In the genomic region with DNA sequence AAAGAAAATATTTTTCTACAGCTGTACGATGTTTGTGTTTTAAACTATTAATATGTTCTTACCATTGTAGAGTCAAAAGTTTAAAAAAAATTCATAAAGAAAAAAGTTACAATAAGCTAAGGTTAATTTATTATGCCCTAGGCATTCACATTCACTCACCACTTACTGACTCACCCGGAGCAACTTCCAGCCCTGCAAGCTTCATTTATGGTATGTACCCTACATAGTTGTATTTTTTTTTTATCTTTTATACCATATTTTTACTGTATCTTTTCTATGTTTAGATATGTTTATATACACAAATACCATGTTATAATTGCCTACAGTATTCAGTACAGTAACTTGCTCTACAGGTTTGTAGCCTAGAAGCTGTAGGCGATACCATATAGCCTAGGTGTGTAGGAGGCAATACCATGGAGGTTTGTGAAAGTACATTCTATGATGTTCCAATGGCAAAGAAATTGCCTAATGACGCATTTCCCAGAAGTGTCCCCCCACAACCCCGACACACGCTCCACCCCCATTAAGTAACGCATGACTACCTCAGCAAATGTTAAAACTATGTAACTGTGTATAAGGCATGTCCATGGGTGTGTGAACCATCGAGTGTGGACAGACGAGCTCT, we compare ENCODE assay signal across 27 cellular contexts.
"Had no signal": no experiment of that assay in that cellular context is flagged by ENCODE, and none has a peak within 500 bp of the region (broad histone marks: within the 10 kb centered on the region; RNA-seq: fewer than 3 reads in every experiment).

No MANE protein-coding gene starts in this region.

- DNase-seq: activated CD4-positive, alpha-beta T cell treated with anti-CD3 and anti-CD28 coated beads, Interleukin-2, amount 50 U/mL, for 1 hour; activated CD8-positive, alpha-beta T cell treated with anti-CD3 and anti-CD28 coated beads for 36 hours; activated naive CD4-positive, alpha-beta T cell; activated T-cell treated with anti-CD3 and anti-CD28 coated beads, Interleukin-2, amount 50 U/mL, for 48 hours; aorta; body of pancreas; cortex of kidney; foreskin melanocyte; heart right ventricle; kidney glomerular epithelial cell; lower lobe of right lung; mesendoderm; natural killer cell; occipital lobe; right cardiac atrium; stimulated activated CD4-positive, alpha-beta T cell treated with anti-CD3 and anti-CD28 coated beads, Interleukin-15, amount 100 ng/mL, for 24 hours; stimulated activated CD4-positive, alpha-beta T cell treated with anti-CD3 and anti-CD28 coated beads, Interleukin-2, amount 100 ng/mL, for 24 hours; stimulated activated naive B cell treated with anti-CD40 and anti-IgM and Interleukin-4, amounts not matched to agents 10 μg/mL and 1 μg/mL and 100 μg/mL, for 72 hours; T-helper 2 cell; tibial artery had no signal

- H3K4me2 ChIP-seq: neural progenitor cell had no signal

- ATAC-seq: activated CD8-positive, alpha-beta T cell treated with anti-CD3 and anti-CD28 coated beads for 36 hours; activated naive CD4-positive, alpha-beta T cell treated with anti-CD3 and anti-CD28 coated beads, Interleukin-2, amount 50 U/mL, for 72 hours; body of pancreas; heart right ventricle; left lobe of liver; lower lobe of right lung; natural killer cell; right cardiac atrium had no signal

- H3K4me1 ChIP-seq: body of pancreas, esophagus muscularis mucosa, heart right ventricle, lower lobe of right lung, neural progenitor cell, suprapubic skin, tibial artery had no signal

- H3K27me3 ChIP-seq: body of pancreas, esophagus muscularis mucosa, heart right ventricle, neural progenitor cell, suprapubic skin, tibial artery had no signal

- H3K4me1 Mint-ChIP-seq: natural killer cell; stimulated activated naive B cell treated with anti-CD40 and anti-IgM and Interleukin-4, amounts not matched to agents 10 μg/mL and 1 μg/mL and 100 μg/mL, for 72 hours had no signal

- FAIRE-seq: endothelial cell of umbilical vein had no signal

- H3K27me3 Mint-ChIP-seq: activated CD8-positive, alpha-beta T cell treated with anti-CD3 and anti-CD28 coated beads for 36 hours; stimulated activated naive B cell treated with anti-CD40 and anti-IgM and Interleukin-4, amounts not matched to agents 10 μg/mL and 1 μg/mL and 100 μg/mL, for 72 hours had no signal

- H2AFZ ChIP-seq: neural progenitor cell had no signal

- H3K9me3 Mint-ChIP-seq: activated CD8-positive, alpha-beta T cell treated with anti-CD3 and anti-CD28 coated beads for 36 hours; neural progenitor cell had no signal

- H3K4me3 Mint-ChIP-seq: activated CD8-positive, alpha-beta T cell treated with anti-CD3 and anti-CD28 coated beads for 36 hours; natural killer cell; neural progenitor cell; stimulated activated naive B cell treated with anti-CD40 and anti-IgM and Interleukin-4, amounts not matched to agents 10 μg/mL and 1 μg/mL and 100 μg/mL, for 72 hours had no signal

- H3K27ac Mint-ChIP-seq: activated CD8-positive, alpha-beta T cell treated with anti-CD3 and anti-CD28 coated beads for 36 hours; activated naive CD4-positive, alpha-beta T cell treated with anti-CD3 and anti-CD28 coated beads, Interleukin-2, amount 50 U/mL, for 72 hours; activated T-helper 2 cell treated with anti-CD3 and anti-CD28 coated beads, Interferon-gamma antibody, Interleukin-2, Interleukin-4, amounts not matched to agents 10 μg/mL and 5 μg/mL and 100 μg/mL, durations not matched to agents 14 hours and 24 hours and 36 hours; natural killer cell; neural progenitor cell; stimulated activated naive B cell treated with anti-CD40 and anti-IgM and Interleukin-4, amounts not matched to agents 10 μg/mL and 1 μg/mL and 100 μg/mL, for 72 hours had no signal

- H3K36me3 ChIP-seq: esophagus muscularis mucosa, heart right ventricle, lower lobe of right lung, neural progenitor cell, suprapubic skin, tibial artery had no signal

- H3K36me3 Mint-ChIP-seq: activated naive CD4-positive, alpha-beta T cell treated with anti-CD3 and anti-CD28 coated beads, Interleukin-2, amount 50 U/mL, for 72 hours; natural killer cell; neural progenitor cell; stimulated activated naive B cell treated with anti-CD40 and anti-IgM and Interleukin-4, amounts not matched to agents 10 μg/mL and 1 μg/mL and 100 μg/mL, for 72 hours had no signal

- H3K27ac ChIP-seq: body of pancreas, esophagus muscularis mucosa, heart right ventricle, lower lobe of right lung, neural progenitor cell, suprapubic skin, tibial artery had no signal

- H3K9me3 ChIP-seq: body of pancreas, esophagus muscularis mucosa, heart right ventricle, lower lobe of right lung, suprapubic skin, tibial artery had no signal

- H3K9ac ChIP-seq: neural progenitor cell had no signal

- H3K4me3 ChIP-seq: body of pancreas, esophagus muscularis mucosa, heart right ventricle, lower lobe of right lung, neural progenitor cell, suprapubic skin, tibial artery had no signal
